ENCODE assay signal across 18 cellular contexts in the genomic region with DNA sequence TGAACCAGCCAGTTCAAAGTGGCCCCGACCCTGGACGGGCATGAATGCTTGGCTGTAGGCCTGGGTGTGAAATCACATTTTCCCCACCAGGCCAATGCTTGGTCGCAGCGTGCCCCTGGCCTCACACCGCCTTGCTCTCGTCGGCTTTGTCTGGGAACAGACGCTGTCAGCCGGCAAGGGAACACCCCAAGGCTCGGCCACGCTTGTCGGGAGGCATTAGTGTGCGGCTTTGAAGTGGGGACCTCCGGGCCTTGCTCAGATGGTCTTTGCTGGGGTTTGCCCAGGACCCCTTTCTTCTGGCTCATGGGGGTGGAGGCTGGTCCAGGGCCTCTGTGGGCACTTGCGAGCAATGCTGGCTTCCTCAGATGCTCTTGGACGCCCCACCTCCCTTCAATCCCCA.
DNase-seq lines count a peak whose midpoint lies in the region; ATAC-seq lines count a peak whose summit lies in the region.
"Had no signal": no experiment of that assay in that cellular context is flagged by ENCODE, and none has a peak within 500 bp of the region (broad histone marks: within the 10 kb centered on the region; RNA-seq: fewer than 3 reads in every experiment).

No MANE protein-coding gene starts in this region.

- H3K4me1 ChIP-seq in aorta (ENCODE audit: control insufficient read depth in 1 of 2, insufficient read depth in 2 of 2, low read length in 2 of 2): no peaks in the 10 kb centered on the region
- no peaks in the 10 kb centered on the region for H3K4me1 ChIP-seq in naive thymus-derived CD4-positive, alpha-beta T cell (ENCODE audit: control insufficient read depth in 2 of 2, insufficient read depth in 2 of 2, low read length in 2 of 2)

- CTCF ChIA-PET in naive thymus-derived CD4-positive, alpha-beta T cell (lab: Charles Lee): no interaction called here

- intact Hi-C loops in aorta (cut with DNase I): no loop called here
- intact Hi-C loops in naive thymus-derived CD4-positive, alpha-beta T cell (cut with micrococcal nuclease): no loop called here

- peaks cover 23 to 42% (median 25%) of the 10 kb centered on the region in 5 donors for H3K27me3 Mint-ChIP-seq in naive thymus-derived CD4-positive, alpha-beta T cell

- DNase-seq in activated CD8-positive, alpha-beta memory T cell treated with anti-CD3 and anti-CD28 coated beads, Interleukin-2, amount 50 U/mL, for 48 hours: peak; percentile 15
- no peak for DNase-seq in activated CD8-positive, alpha-beta memory T cell treated with anti-CD3 and anti-CD28 coated beads, Interleukin-2, amount 50 U/mL, for 4 hours
- DNase-seq in ecto neural progenitor cell (ENCODE audit: low spot score) (peak; percentile 47), mesenteric fat pad (ENCODE audit: low spot score) (peak; percentile 68), aorta (no peak), NCI-H2029 treated with DMSO at 0.1 percent for 48 hours (lab: John Stamatoyannopoulos, UW) (no peak), ACHN (no peak)
- no peak for DNase-seq in naive thymus-derived CD4-positive, alpha-beta T cell
- DNase-seq: EL, GF-D8, NCI-H1105, NCI-H146, NCI-H2029, NCI-H226, NCI-H510A treated with DMSO at 0.1 percent for 48 hours, NCI-H774, OCI-M1 had no signal

- H3K9me3 ChIP-seq in aorta (ENCODE audit: control insufficient read depth, low read length): no peaks in the 10 kb centered on the region
- H3K9me3 ChIP-seq in naive thymus-derived CD4-positive, alpha-beta T cell (ENCODE audit: control insufficient read depth in 2 of 3, low read length in 3 of 3): no peaks in the 10 kb centered on the region

- POLR2A ChIA-PET in naive thymus-derived CD4-positive, alpha-beta T cell (lab: Charles Lee): no interaction called here

- no peaks in the 10 kb centered on the region for H3K36me3 ChIP-seq in aorta (ENCODE audit: control insufficient read depth in 1 of 2, insufficient read depth in 2 of 2, low read length in 1 of 2)
- H3K36me3 ChIP-seq in naive thymus-derived CD4-positive, alpha-beta T cell (ENCODE audit: control insufficient read depth in 2 of 3, insufficient read depth in 3 of 3, low read length in 3 of 3): no peaks in the 10 kb centered on the region

- H3K4me3 ChIP-seq in aorta (ENCODE audit: low read length in 2 of 2): no peak overlapping the region
- H3K4me3 ChIP-seq in naive thymus-derived CD4-positive, alpha-beta T cell (ENCODE audit: low read length): no peak overlapping the region

- H3K36me3 Mint-ChIP-seq in naive thymus-derived CD4-positive, alpha-beta T cell: no peaks in the 10 kb centered on the region
- H3K36me3 Mint-ChIP-seq: IgD-negative memory B cell had no signal

- no peaks in the 10 kb centered on the region for H3K9me3 Mint-ChIP-seq in naive thymus-derived CD4-positive, alpha-beta T cell

- no peak overlapping the region for H3K27ac ChIP-seq in aorta (ENCODE audit: low read depth in 1 of 2, low read length in 2 of 2)
- no peak overlapping the region for H3K27ac ChIP-seq in naive thymus-derived CD4-positive, alpha-beta T cell (ENCODE audit: low read depth, low read length)

- H3K4me3 Mint-ChIP-seq in naive thymus-derived CD4-positive, alpha-beta T cell: no peak overlapping the region
- H3K4me3 Mint-ChIP-seq: IgD-negative memory B cell had no signal

- in situ Hi-C loops in ACHN (cut with HindIII; ENCODE audit: low pct_ligation_motif_present, low pct_unique_long_range_greater_than_20kb, low sequenced_read_pairs): no loop called here

- no peaks in the 10 kb centered on the region for H3K4me1 Mint-ChIP-seq in naive thymus-derived CD4-positive, alpha-beta T cell
- H3K4me1 Mint-ChIP-seq: IgD-negative memory B cell had no signal

- peak; percentile 5 for ATAC-seq in aorta (ENCODE audit: low FRiP score)
- ATAC-seq in naive thymus-derived CD4-positive, alpha-beta T cell: no peak

- H3K27ac Mint-ChIP-seq in naive thymus-derived CD4-positive, alpha-beta T cell: no peak overlapping the region
- H3K27ac Mint-ChIP-seq: IgD-negative memory B cell had no signal

- H3K27me3 ChIP-seq in aorta (ENCODE audit: control insufficient read depth in 1 of 2, insufficient read depth in 2 of 2, low read length in 1 of 2): no peaks in the 10 kb centered on the region
- no peaks in the 10 kb centered on the region for H3K27me3 ChIP-seq in naive thymus-derived CD4-positive, alpha-beta T cell (ENCODE audit: control insufficient read depth in 2 of 2, insufficient read depth in 2 of 2, low read length in 2 of 2)

- 85 to 89% methylated on average over 16 of the region's 16 CpGs for WGBS in aorta, 2 donors

Comparison
In these comparisons a context has a peak if more than half of its experiments do, and no peak if none do; other contexts are left out.
1. DNase-seq: peak in activated CD8-positive, alpha-beta memory T cell treated with anti-CD3 and anti-CD28 coated beads, Interleukin-2, amount 50 U/mL, for 48 hours (single experiment), ecto neural progenitor cell (single experiment) and mesenteric fat pad (single experiment); none in activated CD8-positive, alpha-beta memory T cell treated with anti-CD3 and anti-CD28 coated beads, Interleukin-2, amount 50 U/mL, for 4 hours (single experiment), aorta (0 of 2), NCI-H2029 treated with DMSO at 0.1 percent for 48 hours (single experiment), ACHN (single experiment) and naive thymus-derived CD4-positive, alpha-beta T cell (0 of 9).